ENCODE assay signal across 26 cellular contexts in genomic region chr2:59904145-59904544, GRCh38.
"Had no signal": no experiment of that assay in that cellular context is flagged by ENCODE, and none has a peak within 500 bp of the region (broad histone marks: within the 10 kb centered on the region; RNA-seq: fewer than 3 reads in every experiment).

No MANE protein-coding gene starts in this region.

- H3K27ac ChIP-seq: ascending aorta, brain microvascular endothelial cell, cardiac muscle cell had no signal

- DNase-seq: activated CD4-positive, alpha-beta T cell treated with anti-CD3 and anti-CD28 coated beads, Interleukin-2, amount 10 ng/mL, durations not matched to agents 24 days and 14 days; activated CD4-positive, alpha-beta T cell treated with anti-CD3 and anti-CD28 coated beads, Interleukin-2, amount 50 U/mL, for 48 hours; activated CD4-positive, CD25-positive, alpha-beta regulatory T cell treated with anti-CD3 and anti-CD28 coated beads, Interleukin-2, amount 50 U/mL, for 72 hours; activated CD8-positive, alpha-beta memory T cell treated with anti-CD3 and anti-CD28 coated beads, Interleukin-2, amount 10 ng/mL, durations not matched to agents 7 days and 5 days; activated effector memory CD4-positive, alpha-beta T cell treated with anti-CD3 and anti-CD28 coated beads, Interleukin-2, amount 50 U/mL, for 16 hours; activated naive CD4-positive, alpha-beta T cell treated with Interleukin-2 at 50 U/mL for 16 hours; activated naive CD8-positive, alpha-beta T cell treated with anti-CD3 and anti-CD28 coated beads, Interleukin-2, amount 50 U/mL, for 24 hours; activated T-cell treated with anti-CD3 and anti-CD28 coated beads, Interleukin-2, amount 50 U/mL, for 24 hours; amniotic stem cell; brain microvascular endothelial cell; KBM-7; NCI-H1048; NCI-H1417 treated with DMSO at 0.1 percent for 48 hours; NCI-H187; NCI-H2107; NCI-H2171 treated with DMSO at 0.1 percent for 48 hours; NCI-H510A treated with DMSO at 0.1 percent for 48 hours; NCI-H774; NK-92 treated with Interleukin-12 subunit alpha and Interleukin-12 subunit beta, amount 100 ng/mL, for 24 hours; PC-3; SHP77 had no signal

- H3K4me3 ChIP-seq: ascending aorta, cardiac muscle cell had no signal

- H3K9me3 ChIP-seq: ascending aorta had no signal

- H3K36me3 ChIP-seq: ascending aorta, brain microvascular endothelial cell, cardiac muscle cell had no signal

- FAIRE-seq: RCC 7860 had no signal

- H3K27me3 ChIP-seq: ascending aorta, brain microvascular endothelial cell, cardiac muscle cell had no signal

- ATAC-seq: activated CD8-positive, alpha-beta memory T cell treated with anti-CD3 and anti-CD28 coated beads, Interleukin-2, amount 10 ng/mL, durations not matched to agents 7 days and 5 days; activated naive CD4-positive, alpha-beta T cell treated with anti-CD3 and anti-CD28 coated beads, Interleukin-2, amount 50 U/mL, for 72 hours; activated naive CD8-positive, alpha-beta T cell treated with anti-CD3 and anti-CD28 coated beads, Interleukin-2, amount 50 U/mL, for 24 hours; PC-3; WTC11 had no signal

- H3K4me1 ChIP-seq: ascending aorta had no signal
